8 cellular contexts compared by ENCODE assay signal in the genomic region with DNA sequence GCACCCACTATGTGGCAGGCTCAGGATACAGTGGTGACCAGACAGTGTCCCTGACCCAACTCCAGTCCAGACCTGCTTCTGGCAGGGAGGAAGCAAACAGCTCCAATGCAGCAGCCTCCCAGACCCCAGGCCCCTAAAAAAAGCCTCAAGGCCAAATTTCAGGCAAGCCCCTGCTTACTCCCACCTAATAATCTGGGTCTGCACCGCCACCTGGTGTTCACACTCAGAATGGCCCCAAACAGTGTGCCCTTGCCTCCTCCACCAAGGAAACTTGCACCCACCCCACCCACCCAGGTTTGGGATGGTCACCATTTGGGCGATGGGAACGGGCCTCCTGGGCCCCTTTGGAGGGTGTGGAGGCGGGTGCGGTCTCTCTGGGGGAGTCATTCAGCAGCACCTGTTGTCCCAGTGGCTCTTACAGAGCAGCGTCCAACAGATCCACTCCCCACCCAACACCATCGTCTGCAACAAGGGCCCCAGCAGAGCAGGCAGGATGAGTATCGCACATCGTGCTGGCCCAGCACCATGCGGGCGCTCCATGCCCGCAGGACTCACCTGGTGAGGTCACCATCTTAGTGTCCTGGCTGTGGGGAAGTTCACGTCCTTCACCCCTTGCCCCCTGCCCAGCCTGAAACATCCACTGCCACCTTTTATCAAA. TPM values are rescaled to one million over a fixed set of nuclear protein-coding genes. Genes with fewer than 3 reads are reported as not detected.
DNase-seq lines count a peak whose midpoint lies in the region; ATAC-seq and TF ChIP-seq lines count a peak whose summit lies in the region.

No MANE protein-coding gene starts in this region.

- no peaks in the 10 kb centered on the region for H3K9me3 Mint-ChIP-seq in stimulated activated naive CD8-positive, alpha-beta T cell treated with anti-CD3 and anti-CD28 coated beads, Interleukin-15, amount 100 ng/mL, for 72 hours

- H3K27ac Mint-ChIP-seq in stimulated activated naive CD8-positive, alpha-beta T cell treated with anti-CD3 and anti-CD28 coated beads, Interleukin-15, amount 100 ng/mL, for 72 hours, result peak overlapping the region in 1 of 2 donors; percentile 42

- peaks cover 37% of the 10 kb centered on the region for H3K4me1 Mint-ChIP-seq in stimulated activated naive CD8-positive, alpha-beta T cell treated with anti-CD3 and anti-CD28 coated beads, Interleukin-15, amount 100 ng/mL, for 72 hours

- TF ChIP-seq CTCF in NB4 (IDR thresholded peaks at IDR 0.05; ENCODE audit: low read depth, low read length) (peak; percentile 73), mucosa of descending colon (IDR thresholded peaks at IDR 0.05) (peak; percentile 47)

- peaks cover 7% of the 10 kb centered on the region for H3K27me3 Mint-ChIP-seq in stimulated activated naive CD8-positive, alpha-beta T cell treated with anti-CD3 and anti-CD28 coated beads, Interleukin-15, amount 100 ng/mL, for 72 hours

- H3K4me3 ChIP-seq in NB4 (ENCODE audit: low read depth, low read length) (no peak overlapping the region), mucosa of descending colon (no peak overlapping the region)

- no peaks in the 10 kb centered on the region for H3K9me3 ChIP-seq in mucosa of descending colon

- TF ChIP-seq POLR2A in NB4 (IDR thresholded peaks at IDR 0.05; ENCODE audit: extremely low read depth, insufficient read length), result no peak

- ATAC-seq in mucosa of descending colon (peak; percentile 54), GM19455 (IDR thresholded peaks at IDR 0.05; ENCODE audit: unreplicated experiment) (no peak)
- ATAC-seq in stimulated activated naive CD8-positive, alpha-beta T cell treated with anti-CD3 and anti-CD28 coated beads, Interleukin-15, amount 100 ng/mL, for 72 hours, result peak; percentile 64

- H3K4me3 Mint-ChIP-seq in stimulated activated naive CD8-positive, alpha-beta T cell treated with anti-CD3 and anti-CD28 coated beads, Interleukin-15, amount 100 ng/mL, for 72 hours, result no peak overlapping the region

- no peaks in the 10 kb centered on the region for H3K36me3 ChIP-seq in mucosa of descending colon (ENCODE audit: low read depth)

- H3K4me1 ChIP-seq in mucosa of descending colon (ENCODE audit: low read depth), result no peaks in the 10 kb centered on the region

- intact Hi-C loops in mucosa of descending colon (cut with DNase I, micrococcal nuclease), result no loop called here

- peak; percentile 34 to 71 (median 39) for DNase-seq in NCI-H1417 (lab: John Stamatoyannopoulos, UW)
- no peak for DNase-seq in NCI-H1417 treated with DMSO at 0.1 percent for 48 hours (lab: John Stamatoyannopoulos, UW)
- DNase-seq in NB4 (ENCODE audit: low read depth), result peak; percentile 59
- peak; percentile 37 to 51 for DNase-seq in activated CD4-positive, alpha-beta T cell treated with anti-CD3 and anti-CD28 coated beads, Interleukin-2, amount 50 U/mL, for 24 hours (ENCODE audit: low read depth in 1 of 2, low spot score in 1 of 2)
- DNase-seq in effector CD8-positive, alpha-beta T cell (lab: John Stamatoyannopoulos, UW), result peak; percentile 57
- DNase-seq in mucosa of descending colon, result peak in 2 of 3 donors; percentile 65 to 75
- peak; percentile 65 to 69 for DNase-seq in stimulated activated naive CD8-positive, alpha-beta T cell treated with anti-CD3 and anti-CD28 coated beads, Interleukin-15, amount 100 ng/mL, for 72 hours

RNA-seq across cellular contexts. Expression of a gene that starts 17.3 kb away (rescaled TPM):
- total RNA-seq in mucosa of descending colon, result 10 to 100 TPM in 1 of 3 donors, 1 to 10 TPM in 2; 1.5 to 14.1 (median 2.5) TPM

RNA-seq across cellular contexts. Expression of a gene that starts 19.1 kb away (rescaled TPM):
- total RNA-seq in mucosa of descending colon, result 10 to 100 TPM; 19.7 to 29.9 (median 22.6) TPM

RNA-seq across cellular contexts. Expression of a gene that starts 46.8 kb away (rescaled TPM):
- 1 to 10 TPM; 1.5 to 4.9 (median 3.8) TPM for total RNA-seq in mucosa of descending colon
